Comparison of ENCODE assay signal across 26 cellular contexts in genomic region chr17:48352630-48353029, GRCh38.
A peak's percentile ranks its signal among the peaks of the same experiment; 100 is the strongest.
DNase-seq lines count a peak whose midpoint lies in the region; FAIRE-seq and TF ChIP-seq lines count a peak whose summit lies in the region.
"Had no signal": no experiment of that assay in that cellular context is flagged by ENCODE, and none has a peak within 500 bp of the region (broad histone marks: within the 10 kb centered on the region; RNA-seq: fewer than 3 reads in every experiment).

No MANE protein-coding gene starts in this region.

- no peak overlapping the region for H3K4me3 Mint-ChIP-seq in astrocyte (ENCODE audit: unreplicated experiment)
- H3K4me3 Mint-ChIP-seq in activated T-helper 2 cell treated with anti-CD3 and anti-CD28 coated beads, Interferon-gamma antibody, Interleukin-2, Interleukin-4, amounts not matched to agents 10 μg/mL and 5 μg/mL and 100 μg/mL, durations not matched to agents 14 hours and 24 hours and 36 hours (ENCODE audit: low read depth) = no peak overlapping the region
- H3K4me3 Mint-ChIP-seq: CD4-positive, alpha-beta memory T cell; GM23338; stimulated activated naive B cell treated with anti-CD40 and anti-IgM and Interleukin-4, amounts not matched to agents 10 μg/mL and 1 μg/mL and 100 μg/mL, for 72 hours; T-helper 17 cell had no signal

- TF ChIP-seq POLR2A in breast epithelium (IDR thresholded peaks at IDR 0.05) = no peak

- peaks cover 1% of the 10 kb centered on the region for H3K4me1 Mint-ChIP-seq in astrocyte (ENCODE audit: low read depth, unreplicated experiment)
- peaks cover 8% of the 10 kb centered on the region for H3K4me1 Mint-ChIP-seq in activated T-helper 2 cell treated with anti-CD3 and anti-CD28 coated beads, Interferon-gamma antibody, Interleukin-2, Interleukin-4, amounts not matched to agents 10 μg/mL and 5 μg/mL and 100 μg/mL, durations not matched to agents 14 hours and 24 hours and 36 hours (ENCODE audit: low read depth)
- H3K4me1 Mint-ChIP-seq: GM23338 had no signal

- no peak for FAIRE-seq in astrocyte (lab: Jason Lieb, UNC)

- DNase-seq in mammary epithelial cell (peak; percentile 32), breast epithelium (ENCODE audit: low spot score in 2 of 2) (no peak), HCEC 1CT (peak; percentile 31), astrocyte (ENCODE audit: low read depth) (peak; percentile 16), osteoblast (ENCODE audit: insufficient read length, low spot score, missing footprints) (peak; percentile 3), NCI-H2196 (lab: John Stamatoyannopoulos, UW; ENCODE audit: unreplicated experiment) (no peak), superior temporal gyrus (ENCODE audit: extremely low spot score) (no peak)
- no peak for DNase-seq in activated T-helper 2 cell treated with anti-CD3 and anti-CD28 coated beads, Interferon-gamma antibody, Interleukin-2, Interleukin-4, amounts not matched to agents 10 μg/mL and 5 μg/mL and 100 μg/mL, durations not matched to agents 14 hours and 24 hours and 36 hours (ENCODE audit: low spot score)
- DNase-seq: adrenal gland; caudate nucleus; dermis blood vessel endothelial cell; DMS53; islet precursor cell; NCI-H1930; NCI-H226; nucleus accumbens; SJCRH30; stimulated activated naive B cell treated with anti-CD40 and anti-IgM and Interleukin-4, amounts not matched to agents 10 μg/mL and 1 μg/mL and 100 μg/mL, for 72 hours; T-helper 17 cell; thyroid gland had no signal

- H3K36me3 ChIP-seq in mammary epithelial cell (ENCODE audit: insufficient read depth, low read length) (no peaks in the 10 kb centered on the region), breast epithelium (no peaks in the 10 kb centered on the region), astrocyte (ENCODE audit: insufficient read depth, low read length) (no peaks in the 10 kb centered on the region), osteoblast (ENCODE audit: insufficient read depth, low read length) (no peaks in the 10 kb centered on the region)
- H3K36me3 ChIP-seq: adrenal gland, SJCRH30, thyroid gland had no signal

- H3K9me3 Mint-ChIP-seq in astrocyte (ENCODE audit: unreplicated experiment) = no peaks in the 10 kb centered on the region
- no peaks in the 10 kb centered on the region for H3K9me3 Mint-ChIP-seq in activated T-helper 2 cell treated with anti-CD3 and anti-CD28 coated beads, Interferon-gamma antibody, Interleukin-2, Interleukin-4, amounts not matched to agents 10 μg/mL and 5 μg/mL and 100 μg/mL, durations not matched to agents 14 hours and 24 hours and 36 hours
- H3K9me3 Mint-ChIP-seq: GM23338 had no signal

- no peak overlapping the region for H3K27ac ChIP-seq in mammary epithelial cell (ENCODE audit: insufficient read depth, low read depth, low read length)
- no peak overlapping the region for H3K27ac ChIP-seq in breast epithelium
- H3K27ac ChIP-seq in astrocyte (ENCODE audit: low read depth, low read length) = no peak overlapping the region
- no peak overlapping the region for H3K27ac ChIP-seq in osteoblast (ENCODE audit: low read depth, low read length)
- H3K27ac ChIP-seq: adrenal gland, foreskin keratinocyte, hepatocyte, KMS-11, SJCRH30, thyroid gland had no signal

- H3K9ac ChIP-seq in mammary epithelial cell (ENCODE audit: insufficient read depth, low read length) = no peak overlapping the region
- H3K9ac ChIP-seq in astrocyte (ENCODE audit: low read length) = no peak overlapping the region
- H3K9ac ChIP-seq: KMS-11 had no signal

- H4K20me1 ChIP-seq in mammary epithelial cell (ENCODE audit: insufficient read depth, low read length) (no peaks in the 10 kb centered on the region), astrocyte (ENCODE audit: insufficient read depth, low read length) (no peaks in the 10 kb centered on the region), osteoblast (ENCODE audit: insufficient read depth, low read length) (no peaks in the 10 kb centered on the region)

- intact Hi-C loops in mammary epithelial cell (cut with micrococcal nuclease) = loop anchor here (1.0 to 5.0 kb wide), 2 partner anchors 105 to 140 kb away; no protein-coding TSS in a partner anchor
- intact Hi-C loops in breast epithelium (cut with DNase I; ENCODE audit: low total_unique reads) = no loop called here
- intact Hi-C loops in activated T-helper 2 cell treated with anti-CD3 and anti-CD28 coated beads, Interferon-gamma antibody, Interleukin-2, Interleukin-4, amounts not matched to agents 10 μg/mL and 5 μg/mL and 100 μg/mL, durations not matched to agents 14 hours and 24 hours and 36 hours (cut with micrococcal nuclease) = loop anchor here (1.0 kb wide), 1 partner anchor 105 kb away; no protein-coding TSS in a partner anchor

- H3K36me3 Mint-ChIP-seq in astrocyte (ENCODE audit: low read depth, unreplicated experiment) = no peaks in the 10 kb centered on the region
- H3K36me3 Mint-ChIP-seq in activated T-helper 2 cell treated with anti-CD3 and anti-CD28 coated beads, Interferon-gamma antibody, Interleukin-2, Interleukin-4, amounts not matched to agents 10 μg/mL and 5 μg/mL and 100 μg/mL, durations not matched to agents 14 hours and 24 hours and 36 hours (ENCODE audit: low read depth) = peaks cover 6% of the 10 kb centered on the region

- no peak overlapping the region for H3K27ac Mint-ChIP-seq in astrocyte (ENCODE audit: unreplicated experiment)
- no peak overlapping the region for H3K27ac Mint-ChIP-seq in activated T-helper 2 cell treated with anti-CD3 and anti-CD28 coated beads, Interferon-gamma antibody, Interleukin-2, Interleukin-4, amounts not matched to agents 10 μg/mL and 5 μg/mL and 100 μg/mL, durations not matched to agents 14 hours and 24 hours and 36 hours
- H3K27ac Mint-ChIP-seq: GM23338; stimulated activated naive B cell treated with anti-CD40 and anti-IgM and Interleukin-4, amounts not matched to agents 10 μg/mL and 1 μg/mL and 100 μg/mL, for 72 hours had no signal

- CTCF ChIA-PET in mammary epithelial cell (lab: Charles Lee; ENCODE audit: low non-redundant PET) = interaction anchor here (0.6 kb wide), 2 partner anchors 95 to 218 kb away, joined by 4 read pairs; no protein-coding TSS in a partner anchor

- H3K27me3 ChIP-seq in mammary epithelial cell (ENCODE audit: insufficient read depth, low read length) (peaks cover 3% of the 10 kb centered on the region), breast epithelium (peaks cover 0 to 8% of the 10 kb centered on the region in 2 donors), astrocyte (ENCODE audit: insufficient read depth, low read length) (peaks cover 19% of the 10 kb centered on the region), osteoblast (ENCODE audit: insufficient read depth, low read length) (peaks cover 58% of the 10 kb centered on the region)
- H3K27me3 ChIP-seq: adrenal gland, SJCRH30, thyroid gland had no signal

- H3K27me3 Mint-ChIP-seq in astrocyte (ENCODE audit: low read depth, unreplicated experiment) = peaks cover 15% of the 10 kb centered on the region
- no peaks in the 10 kb centered on the region for H3K27me3 Mint-ChIP-seq in activated T-helper 2 cell treated with anti-CD3 and anti-CD28 coated beads, Interferon-gamma antibody, Interleukin-2, Interleukin-4, amounts not matched to agents 10 μg/mL and 5 μg/mL and 100 μg/mL, durations not matched to agents 14 hours and 24 hours and 36 hours (ENCODE audit: low read depth)
- H3K27me3 Mint-ChIP-seq: CD4-positive, alpha-beta memory T cell; stimulated activated naive B cell treated with anti-CD40 and anti-IgM and Interleukin-4, amounts not matched to agents 10 μg/mL and 1 μg/mL and 100 μg/mL, for 72 hours; T-helper 17 cell had no signal

- H3K9me3 ChIP-seq in mammary epithelial cell (replicated peaks; ENCODE audit: insufficient read depth, low read length) (no peaks in the 10 kb centered on the region), breast epithelium (no peaks in the 10 kb centered on the region), astrocyte (ENCODE audit: insufficient read depth, low read depth, low read length) (no peaks in the 10 kb centered on the region), osteoblast (ENCODE audit: low read depth, low read length) (no peaks in the 10 kb centered on the region)
- H3K9me3 ChIP-seq: adrenal gland, SJCRH30, thyroid gland had no signal

- dilution Hi-C loops in mammary epithelial cell (cut with HindIII; ENCODE audit: low sequenced_read_pairs) = no loop called here

- H3K4me1 ChIP-seq in mammary epithelial cell (ENCODE audit: insufficient read depth, low read length) = peaks cover 3% of the 10 kb centered on the region
- H3K4me1 ChIP-seq in breast epithelium = no peaks in the 10 kb centered on the region
- no peaks in the 10 kb centered on the region for H3K4me1 ChIP-seq in astrocyte (ENCODE audit: insufficient read depth, low read length)
- no peaks in the 10 kb centered on the region for H3K4me1 ChIP-seq in osteoblast (ENCODE audit: insufficient read depth, low read length)
- H3K4me1 ChIP-seq: adrenal gland, foreskin keratinocyte, SJCRH30, thyroid gland had no signal

- TF ChIP-seq CTCF in mammary epithelial cell (conservative IDR thresholded peaks at IDR 0.05 in 1 of 2, IDR thresholded peaks at IDR 0.05 in 1 of 2; ENCODE audit: extremely low read depth in 1 of 2, insufficient read depth in 1 of 2, low read depth in 1 of 2, low read length in 2 of 2) (no peak), breast epithelium (IDR thresholded peaks at IDR 0.05) (no peak), astrocyte (IDR thresholded peaks at IDR 0.05; ENCODE audit: insufficient read depth, low read depth, low read length) (no peak), osteoblast (IDR thresholded peaks at IDR 0.05; ENCODE audit: extremely low read depth, low read depth, low read length) (no peak)

- H3K79me2 ChIP-seq in mammary epithelial cell (ENCODE audit: insufficient read depth, low read length) (no peaks in the 10 kb centered on the region), astrocyte (ENCODE audit: insufficient read depth, low read length) (no peaks in the 10 kb centered on the region), osteoblast (ENCODE audit: insufficient read depth, low read length) (no peaks in the 10 kb centered on the region)
- H3K79me2 ChIP-seq: hepatocyte had no signal

- H3K4me2 ChIP-seq in mammary epithelial cell (ENCODE audit: insufficient read depth, low read depth, low read length) (no peak overlapping the region), astrocyte (ENCODE audit: low read length) (no peak overlapping the region), osteoblast (ENCODE audit: insufficient read depth, low read length) (no peak overlapping the region)
- H3K4me2 ChIP-seq: GM23338, hepatocyte, KMS-11 had no signal

- H3K4me3 ChIP-seq in mammary epithelial cell (replicated peaks in 1 of 3; ENCODE audit: insufficient read depth in 1 of 3, low read depth in 2 of 3, low read length in 3 of 3) = no peak overlapping the region
- no peak overlapping the region for H3K4me3 ChIP-seq in breast epithelium
- H3K4me3 ChIP-seq in astrocyte (ENCODE audit: insufficient read depth, low read depth, low read length) = no peak overlapping the region
- H3K4me3 ChIP-seq in osteoblast (ENCODE audit: insufficient read depth, low read length) = no peak overlapping the region
- H3K4me3 ChIP-seq: adrenal gland, GM23338, hepatocyte, lung, SJCRH30, thyroid gland had no signal

- BruUV-seq in mammary epithelial cell (replicated peaks; lab: Mats Ljungman, UMichigan) = no TSS peak

- in situ Hi-C loops in mammary epithelial cell (cut with MboI; ENCODE audit: low sequenced_read_pairs in 2 of 2) = no loop called here

- H2AFZ ChIP-seq in mammary epithelial cell (ENCODE audit: low read depth, low read length) (no peak overlapping the region), astrocyte (ENCODE audit: low read depth, low read length) (no peak overlapping the region), osteoblast (ENCODE audit: low read length) (no peak overlapping the region)
- H2AFZ ChIP-seq: GM23338, hepatocyte had no signal

Comparison
In these comparisons a context has a peak if more than half of its experiments do, and no peak if none do; other contexts are left out.
1. DNase-seq: peak in mammary epithelial cell (single experiment), HCEC 1CT (single experiment), astrocyte (single experiment) and osteoblast (single experiment); none in breast epithelium (0 of 2), NCI-H2196 (single experiment), superior temporal gyrus (single experiment) and activated T-helper 2 cell treated with anti-CD3 and anti-CD28 coated beads, Interferon-gamma antibody, Interleukin-2, Interleukin-4, amounts not matched to agents 10 μg/mL and 5 μg/mL and 100 μg/mL, durations not matched to agents 14 hours and 24 hours and 36 hours (single experiment).